ENCODE assay signal across 16 cellular contexts in genomic region chr4:36273276-36273675, GRCh38. TPM values are rescaled to one million over a fixed set of nuclear protein-coding genes. Genes with fewer than 3 reads are reported as not detected.
DNase-seq lines count a peak whose midpoint lies in the region; ATAC-seq and TF ChIP-seq lines count a peak whose summit lies in the region.
"Had no signal": no experiment of that assay in that cellular context is flagged by ENCODE, and none has a peak within 500 bp of the region (broad histone marks: within the 10 kb centered on the region; RNA-seq: fewer than 3 reads in every experiment).

No MANE protein-coding gene starts in this region.

- H3K9ac ChIP-seq in PC-3 (ENCODE audit: low read length), result no peak overlapping the region
- H3K9ac ChIP-seq in Karpas-422 (ENCODE audit: low read length), result no peak overlapping the region

- BruUV-seq in PC-3 (replicated peaks; lab: Mats Ljungman, UMichigan), result no TSS peak

- no peaks in the 10 kb centered on the region for H3K9me3 ChIP-seq in PC-3 (ENCODE audit: low read length)
- H3K9me3 ChIP-seq in Karpas-422 (ENCODE audit: low read length), result no peaks in the 10 kb centered on the region

- ATAC-seq in PC-3 (peak; percentile 79), left cardiac atrium (no peak)
- ATAC-seq in activated CD8-positive, alpha-beta T cell treated with anti-CD3 and anti-CD28 coated beads for 36 hours, result no peak

- no peak overlapping the region for H2AFZ ChIP-seq in PC-3 (ENCODE audit: low read length)
- no peak overlapping the region for H2AFZ ChIP-seq in Karpas-422 (ENCODE audit: low read length)

- H3K4me1 Mint-ChIP-seq in activated naive CD8-positive, alpha-beta T cell (ENCODE audit: low read depth), result peaks cover 25% of the 10 kb centered on the region
- peaks cover 33% of the 10 kb centered on the region for H3K4me1 Mint-ChIP-seq in activated naive CD8-positive, alpha-beta T cell treated with anti-CD3 and anti-CD28 coated beads for 36 hours
- H3K4me1 Mint-ChIP-seq in activated CD8-positive, alpha-beta T cell treated with anti-CD3 and anti-CD28 coated beads for 36 hours (ENCODE audit: low read depth), result peaks cover 37% of the 10 kb centered on the region

- H4K20me1 ChIP-seq in PC-3 (ENCODE audit: low read length) (no peaks in the 10 kb centered on the region), Karpas-422 (ENCODE audit: insufficient read depth, low read depth, low read length) (no peaks in the 10 kb centered on the region)

- no peaks in the 10 kb centered on the region for H3K36me3 ChIP-seq in PC-3 (ENCODE audit: low read depth, low read length)
- no peaks in the 10 kb centered on the region for H3K36me3 ChIP-seq in Karpas-422 (ENCODE audit: insufficient read depth, low read length)

- H3K9me3 Mint-ChIP-seq in activated naive CD8-positive, alpha-beta T cell (ENCODE audit: low read depth), result no peaks in the 10 kb centered on the region
- H3K9me3 Mint-ChIP-seq in activated naive CD8-positive, alpha-beta T cell treated with anti-CD3 and anti-CD28 coated beads for 36 hours, result no peaks in the 10 kb centered on the region
- H3K9me3 Mint-ChIP-seq in activated CD8-positive, alpha-beta T cell treated with anti-CD3 and anti-CD28 coated beads for 36 hours, result no peaks in the 10 kb centered on the region
- H3K9me3 Mint-ChIP-seq: CD4-positive, alpha-beta T cell had no signal

- intact Hi-C loops in PC-3 (cut with micrococcal nuclease), result no loop called here
- intact Hi-C loops in left cardiac atrium (cut with DNase I), result no loop called here
- intact Hi-C loops in activated CD8-positive, alpha-beta T cell treated with anti-CD3 and anti-CD28 coated beads for 36 hours (cut with micrococcal nuclease), result no loop called here

- H3K27me3 Mint-ChIP-seq in activated naive CD8-positive, alpha-beta T cell, result no peaks in the 10 kb centered on the region
- H3K27me3 Mint-ChIP-seq in activated naive CD8-positive, alpha-beta T cell treated with anti-CD3 and anti-CD28 coated beads for 36 hours, result no peaks in the 10 kb centered on the region
- H3K27me3 Mint-ChIP-seq in activated CD8-positive, alpha-beta T cell treated with anti-CD3 and anti-CD28 coated beads for 36 hours, result no peaks in the 10 kb centered on the region
- H3K27me3 Mint-ChIP-seq: B cell; CD4-positive, alpha-beta T cell had no signal

- H3K4me3 Mint-ChIP-seq in activated naive CD8-positive, alpha-beta T cell, result no peak overlapping the region
- no peak overlapping the region for H3K4me3 Mint-ChIP-seq in activated naive CD8-positive, alpha-beta T cell treated with anti-CD3 and anti-CD28 coated beads for 36 hours
- no peak overlapping the region for H3K4me3 Mint-ChIP-seq in activated CD8-positive, alpha-beta T cell treated with anti-CD3 and anti-CD28 coated beads for 36 hours
- H3K4me3 Mint-ChIP-seq: B cell; CD4-positive, alpha-beta T cell had no signal

- TF ChIP-seq CTCF in PC-3 (conservative IDR thresholded peaks at IDR 0.05; ENCODE audit: low read depth, low read length), result no peak
- TF ChIP-seq CTCF in activated CD8-positive, alpha-beta T cell treated with anti-CD3 and anti-CD28 coated beads for 36 hours (IDR thresholded peaks at IDR 0.05), result no peak

- no peak for DNase-seq in activated naive CD8-positive, alpha-beta T cell treated with anti-CD3 and anti-CD28 coated beads for 36 hours
- DNase-seq in PC-3, result peak; percentile 79
- peak; percentile 55 for DNase-seq in epithelial cell of prostate (ENCODE audit: low read depth, low spot score)
- DNase-seq in Karpas-422, result no peak
- DNase-seq in left cardiac atrium, result no peak
- no peak for DNase-seq in activated CD8-positive, alpha-beta T cell treated with anti-CD3 and anti-CD28 coated beads for 36 hours
- DNase-seq: Calu3; CD4-positive, alpha-beta T cell; DMS79 treated with DMSO at 0.1 percent for 48 hours; GDM1; NCI-H1048; NCI-H2227 treated with DMSO at 0.1 percent for 48 hours; NCI-H526 treated with DMSO at 0.1 percent for 48 hours; SHP77 had no signal

- H3K4me3 ChIP-seq in PC-3 (ENCODE audit: low read length) (no peak overlapping the region; the same call in 1 of the 2 replicates), Karpas-422 (ENCODE audit: low read length) (no peak overlapping the region)

- H3K27ac Mint-ChIP-seq in activated naive CD8-positive, alpha-beta T cell, result peak overlapping the region; percentile 28
- H3K27ac Mint-ChIP-seq in activated naive CD8-positive, alpha-beta T cell treated with anti-CD3 and anti-CD28 coated beads for 36 hours, result no peak overlapping the region
- no peak overlapping the region for H3K27ac Mint-ChIP-seq in activated CD8-positive, alpha-beta T cell treated with anti-CD3 and anti-CD28 coated beads for 36 hours
- H3K27ac Mint-ChIP-seq: B cell; CD4-positive, alpha-beta T cell had no signal

- no peaks in the 10 kb centered on the region for H3K79me2 ChIP-seq in PC-3 (ENCODE audit: low read length)
- H3K79me2 ChIP-seq in Karpas-422 (ENCODE audit: low read length), result no peaks in the 10 kb centered on the region

- H3K4me1 ChIP-seq in PC-3 (ENCODE audit: insufficient read depth, low read length) (peaks cover 15% of the 10 kb centered on the region), Karpas-422 (ENCODE audit: low read length) (no peaks in the 10 kb centered on the region)

- POLR2A ChIA-PET in PC-3 (lab: Charles Lee; ENCODE audit: unreplicated experiment), result no interaction called here
- POLR2A ChIA-PET in activated CD8-positive, alpha-beta T cell treated with anti-CD3 and anti-CD28 coated beads for 36 hours (lab: Charles Lee), result no interaction called here

- H3K27ac ChIP-seq in PC-3 (ENCODE audit: low read length) (peak overlapping the region; percentile 68), epithelial cell of prostate (peak overlapping the region; percentile 36), Karpas-422 (ENCODE audit: low read length) (no peak overlapping the region)

- CTCF ChIA-PET in PC-3 (lab: Charles Lee), result no interaction called here
- CTCF ChIA-PET in activated CD8-positive, alpha-beta T cell treated with anti-CD3 and anti-CD28 coated beads for 36 hours (lab: Charles Lee), result no interaction called here

- no peaks in the 10 kb centered on the region for H3K36me3 Mint-ChIP-seq in activated naive CD8-positive, alpha-beta T cell
- H3K36me3 Mint-ChIP-seq in activated naive CD8-positive, alpha-beta T cell treated with anti-CD3 and anti-CD28 coated beads for 36 hours, result no peaks in the 10 kb centered on the region
- no peaks in the 10 kb centered on the region for H3K36me3 Mint-ChIP-seq in activated CD8-positive, alpha-beta T cell treated with anti-CD3 and anti-CD28 coated beads for 36 hours (ENCODE audit: low read depth)

- no peaks in the 10 kb centered on the region for H3K27me3 ChIP-seq in PC-3 (ENCODE audit: low read length)
- no peaks in the 10 kb centered on the region for H3K27me3 ChIP-seq in Karpas-422 (ENCODE audit: low read length)

- H3K9me2 ChIP-seq in PC-3 (replicated peaks; ENCODE audit: low read length) (no peaks in the 10 kb centered on the region), Karpas-422 (replicated peaks; ENCODE audit: insufficient read depth, low read length) (no peaks in the 10 kb centered on the region)

- peak overlapping the region; percentile 72 for H3K4me2 ChIP-seq in PC-3 (ENCODE audit: low read length)
- H3K4me2 ChIP-seq in Karpas-422 (ENCODE audit: low read depth, low read length, poor library complexity, severe bottlenecking), result no peak overlapping the region

- H3F3A ChIP-seq in PC-3 (ENCODE audit: low read length, unreplicated experiment), result peaks cover 6% of the 10 kb centered on the region

RNA-seq across cellular contexts. Expression of gene DTHD1, which starts 8.1 kb away (rescaled TPM):
- total RNA-seq in activated naive CD8-positive, alpha-beta T cell treated with anti-CD3 and anti-CD28 coated beads for 36 hours, result under 1 TPM; 0.08 to 0.12 TPM
- total RNA-seq in PC-3 (2014; rRNA removed), result not detected in 2 replicates
- total RNA-seq in Karpas-422 (2014; rRNA removed; shearing (Covaris generic); ENCODE audit: low replicate concordance), result not detected in 2 replicates
- under 1 TPM; 0.09 to 0.10 TPM for total RNA-seq in left cardiac atrium
- 1 to 10 TPM; 1.2 to 1.3 TPM for total RNA-seq in activated CD8-positive, alpha-beta T cell treated with anti-CD3 and anti-CD28 coated beads for 36 hours
- total RNA-seq: B cell, Calu3 had no signal

RNA-seq across cellular contexts. Expression of gene ARAP2, which starts 29.0 kb away (rescaled TPM):
- total RNA-seq in activated naive CD8-positive, alpha-beta T cell treated with anti-CD3 and anti-CD28 coated beads for 36 hours, result 10 to 100 TPM; 21.0 to 27.0 TPM
- total RNA-seq in PC-3 (2014; rRNA removed), result 12.5 and 13.2 TPM in 2 replicates
- total RNA-seq in Karpas-422 (2014; rRNA removed; shearing (Covaris generic); ENCODE audit: low replicate concordance), result 3.6 and 4.7 TPM in 2 replicates
- total RNA-seq in left cardiac atrium, result 1 to 10 TPM; 4.8 to 8.6 TPM
- total RNA-seq in activated CD8-positive, alpha-beta T cell treated with anti-CD3 and anti-CD28 coated beads for 36 hours, result 10 to 100 TPM; 30.0 to 31.0 TPM

Comparison
In these comparisons a context has a peak if more than half of its experiments do, and no peak if none do; other contexts are left out.
1. DNase-seq: peak in PC-3 (single experiment) and epithelial cell of prostate (single experiment); none in activated naive CD8-positive, alpha-beta T cell treated with anti-CD3 and anti-CD28 coated beads for 36 hours (single experiment), Karpas-422 (single experiment), left cardiac atrium (single experiment) and activated CD8-positive, alpha-beta T cell treated with anti-CD3 and anti-CD28 coated beads for 36 hours (single experiment).